Comparison of ENCODE assay signal across 8 cellular contexts in the genomic region with DNA sequence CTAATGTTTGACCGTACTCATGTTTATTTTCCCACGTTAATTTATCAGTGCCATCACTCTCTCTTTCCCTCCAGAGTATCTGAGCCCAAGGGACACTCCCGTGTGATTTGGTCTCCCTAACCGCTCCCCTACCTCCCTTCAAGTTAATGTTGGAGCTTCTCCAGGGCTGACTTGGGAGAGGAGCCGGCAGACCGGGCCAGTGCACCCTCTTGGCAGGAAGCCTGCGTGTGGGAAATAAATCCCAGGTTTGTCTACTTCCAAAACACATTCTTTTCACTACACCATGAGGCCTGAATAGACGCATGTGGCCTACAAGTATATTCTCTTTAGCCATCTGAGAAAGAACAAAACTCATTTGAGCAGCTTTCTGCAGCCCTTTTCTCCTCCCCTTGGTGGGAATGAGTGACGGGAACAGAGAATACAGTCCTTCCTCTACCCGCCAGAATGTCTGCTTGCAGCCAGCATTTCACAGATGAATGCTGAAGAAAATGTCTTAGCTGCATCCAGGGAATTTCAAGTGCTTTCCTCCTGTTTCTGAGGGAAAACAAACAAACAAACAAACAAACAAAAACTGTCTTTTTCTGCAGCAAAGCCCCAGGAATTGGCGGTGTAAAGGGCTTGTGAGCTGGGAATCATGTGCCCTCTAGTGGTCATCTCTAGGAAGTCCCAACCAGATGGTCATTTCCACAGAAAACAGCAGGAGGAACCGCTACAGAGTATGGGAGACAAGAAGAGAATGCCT. TPM values are rescaled to one million over a fixed set of nuclear protein-coding genes. Genes with fewer than 3 reads are reported as not detected.
A peak's percentile ranks its signal among the peaks of the same experiment; 100 is the strongest.
DNase-seq lines count a peak whose midpoint lies in the region; ATAC-seq lines count a peak whose summit lies in the region.

No MANE protein-coding gene starts in this region.

- no peak overlapping the region for H3K27ac Mint-ChIP-seq in activated T-helper 2 cell treated with anti-CD3 and anti-CD28 coated beads, Interferon-gamma antibody, Interleukin-2, Interleukin-4, amounts not matched to agents 10 μg/mL and 5 μg/mL and 100 μg/mL, durations not matched to agents 14 hours and 24 hours and 36 hours

- ATAC-seq in HG03196 (IDR thresholded peaks at IDR 0.05; ENCODE audit: unreplicated experiment), result peak; percentile 76

- H3K27me3 Mint-ChIP-seq in activated T-helper 2 cell treated with anti-CD3 and anti-CD28 coated beads, Interferon-gamma antibody, Interleukin-2, Interleukin-4, amounts not matched to agents 10 μg/mL and 5 μg/mL and 100 μg/mL, durations not matched to agents 14 hours and 24 hours and 36 hours (ENCODE audit: low read depth), result peaks cover 11% of the 10 kb centered on the region

- H3K79me1 ChIP-seq in trophoblast cell (ENCODE audit: low read length), result no peaks in the 10 kb centered on the region

- intact Hi-C loops in activated T-helper 2 cell treated with anti-CD3 and anti-CD28 coated beads, Interferon-gamma antibody, Interleukin-2, Interleukin-4, amounts not matched to agents 10 μg/mL and 5 μg/mL and 100 μg/mL, durations not matched to agents 14 hours and 24 hours and 36 hours (cut with micrococcal nuclease), result loop anchor here (5.0 to 10.0 kb wide), 5 partner anchors 299 to 1259 kb away; a partner anchor contains a TSS
- intact Hi-C loops in head of caudate nucleus (cut with DNase I), result loop anchor here (10.0 kb wide), 1 partner anchor 569 kb away; no protein-coding TSS in a partner anchor

- H3K4me1 ChIP-seq in trophoblast cell (ENCODE audit: control insufficient read depth in 1 of 2, insufficient read depth in 2 of 2, low read length in 2 of 2), result no peaks in the 10 kb centered on the region

- no peaks in the 10 kb centered on the region for H3K79me2 ChIP-seq in trophoblast cell (ENCODE audit: control insufficient read depth, insufficient read depth, low read length, poor library complexity)

- H2BK5ac ChIP-seq in trophoblast cell (ENCODE audit: low read depth, low read length, poor library complexity), result no peak overlapping the region

- no peak overlapping the region for H4K91ac ChIP-seq in trophoblast cell (ENCODE audit: low read depth, low read length)

- H3K9me3 ChIP-seq in trophoblast cell (ENCODE audit: insufficient read depth, low read depth, low read length), result no peaks in the 10 kb centered on the region

- H3K18ac ChIP-seq in trophoblast cell (ENCODE audit: low read length), result no peak overlapping the region

- H3K14ac ChIP-seq in trophoblast cell (ENCODE audit: low read length), result no peak overlapping the region

- H3K4ac ChIP-seq in trophoblast cell (ENCODE audit: low read depth, low read length), result no peak overlapping the region

- no CpG with 5 or more reads among the region's 12 CpGs for WGBS in trophoblast cell (ENCODE audit: extremely low coverage, insufficient coverage, insufficient read length)

- no peak overlapping the region for H3K27ac ChIP-seq in trophoblast cell (ENCODE audit: low read depth, low read length)

- no peak overlapping the region for H3K4me3 Mint-ChIP-seq in activated T-helper 2 cell treated with anti-CD3 and anti-CD28 coated beads, Interferon-gamma antibody, Interleukin-2, Interleukin-4, amounts not matched to agents 10 μg/mL and 5 μg/mL and 100 μg/mL, durations not matched to agents 14 hours and 24 hours and 36 hours (ENCODE audit: low read depth)

- no peak overlapping the region for H2BK120ac ChIP-seq in trophoblast cell (ENCODE audit: insufficient read depth, low read length, poor library complexity)

- H3K4me3 ChIP-seq in trophoblast cell (ENCODE audit: low read depth, low read length), result no peak overlapping the region

- no peaks in the 10 kb centered on the region for H3K4me1 Mint-ChIP-seq in activated T-helper 2 cell treated with anti-CD3 and anti-CD28 coated beads, Interferon-gamma antibody, Interleukin-2, Interleukin-4, amounts not matched to agents 10 μg/mL and 5 μg/mL and 100 μg/mL, durations not matched to agents 14 hours and 24 hours and 36 hours (ENCODE audit: low read depth)

- no peaks in the 10 kb centered on the region for H3K36me3 ChIP-seq in trophoblast cell (ENCODE audit: control insufficient read depth in 1 of 2, insufficient read depth in 2 of 2, low read length in 2 of 2)

- no peak overlapping the region for H2BK12ac ChIP-seq in trophoblast cell (ENCODE audit: low read length)

- H4K8ac ChIP-seq in trophoblast cell (ENCODE audit: low read depth, low read length), result no peak overlapping the region

- H3K23ac ChIP-seq in trophoblast cell (ENCODE audit: low read length), result no peak overlapping the region

- no peaks in the 10 kb centered on the region for H3K36me3 Mint-ChIP-seq in activated T-helper 2 cell treated with anti-CD3 and anti-CD28 coated beads, Interferon-gamma antibody, Interleukin-2, Interleukin-4, amounts not matched to agents 10 μg/mL and 5 μg/mL and 100 μg/mL, durations not matched to agents 14 hours and 24 hours and 36 hours (ENCODE audit: low read depth)

- H3K9ac ChIP-seq in trophoblast cell (ENCODE audit: low read length), result no peak overlapping the region

- no peak overlapping the region for H2AFZ ChIP-seq in trophoblast cell (ENCODE audit: insufficient read depth, low read length, poor library complexity)

- no peaks in the 10 kb centered on the region for H3K27me3 ChIP-seq in trophoblast cell (ENCODE audit: insufficient read depth, low read length)

- H3K9me3 Mint-ChIP-seq in activated T-helper 2 cell treated with anti-CD3 and anti-CD28 coated beads, Interferon-gamma antibody, Interleukin-2, Interleukin-4, amounts not matched to agents 10 μg/mL and 5 μg/mL and 100 μg/mL, durations not matched to agents 14 hours and 24 hours and 36 hours, result no peaks in the 10 kb centered on the region

- no peak overlapping the region for H2AK5ac ChIP-seq in trophoblast cell (ENCODE audit: low read length)

- H4K12ac ChIP-seq in trophoblast cell (ENCODE audit: low read depth, low read length), result no peak overlapping the region

- peak overlapping the region; percentile 30 for H3K4me2 ChIP-seq in trophoblast cell (ENCODE audit: low read length)

- DNase-seq in DMS53 treated with DMSO at 0.1 percent for 48 hours (lab: John Stamatoyannopoulos, UW; ENCODE audit: unreplicated experiment) (peak; percentile 57), GM19238 (ENCODE audit: insufficient read length, low spot score) (peak; percentile 29), NCI-H345 treated with DMSO at 0.1 percent for 48 hours (lab: John Stamatoyannopoulos, UW; ENCODE audit: unreplicated experiment) (peak; percentile 77), head of caudate nucleus (peak in 31 of 42 donors; percentile 26 to 83 (median 62)), trophoblast cell (peak in 1 of 2 donors; percentile 78)
- peak; percentile 11 for DNase-seq in activated T-helper 2 cell treated with anti-CD3 and anti-CD28 coated beads, Interferon-gamma antibody, Interleukin-2, Interleukin-4, amounts not matched to agents 10 μg/mL and 5 μg/mL and 100 μg/mL, durations not matched to agents 14 hours and 24 hours and 36 hours (ENCODE audit: low spot score)
- no peak for DNase-seq in activated effector memory CD4-positive, alpha-beta T cell treated with anti-CD3 and anti-CD28 coated beads, Interleukin-2, amount 50 U/mL, for 16 hours

RNA-seq across cellular contexts. Expression of a gene that starts 41.4 kb away (rescaled TPM):
- total RNA-seq in activated T-helper 2 cell treated with anti-CD3 and anti-CD28 coated beads, Interferon-gamma antibody, Interleukin-2, Interleukin-4, amounts not matched to agents 10 μg/mL and 5 μg/mL and 100 μg/mL, durations not matched to agents 14 hours and 24 hours and 36 hours, result not detected in 2 replicates
- not detected in 2 replicates for polyA plus RNA-seq in trophoblast cell (2013)
